In genomic region chr14:66662374-66662773, GRCh38 we compare ENCODE assay signal across 9 cellular contexts.
DNase-seq lines count a peak whose midpoint lies in the region; ATAC-seq and TF ChIP-seq lines count a peak whose summit lies in the region.
"Had no signal": no experiment of that assay in that cellular context is flagged by ENCODE, and none has a peak within 500 bp of the region (broad histone marks: within the 10 kb centered on the region; RNA-seq: fewer than 3 reads in every experiment).

No MANE protein-coding gene starts in this region.

- H3K36me3 Mint-ChIP-seq in neural progenitor cell = peaks cover 6% of the 10 kb centered on the region
- H3K36me3 Mint-ChIP-seq in activated T-helper 1 cell treated with anti-CD3 and anti-CD28 coated beads, Interleukin-12 subunit alpha, Interleukin-12 subunit beta, Interleukin-2, Interleukin-4 antibody, amounts not matched to agents 30 ng/mL and 10 ng/mL and 1 ng/mL, durations not matched to agents 14 hours and 24 hours and 36 hours (ENCODE audit: low read depth) = no peaks in the 10 kb centered on the region

- no peak overlapping the region for H2AFZ ChIP-seq in neural progenitor cell (replicated peaks)
- H2AFZ ChIP-seq: parathyroid adenoma had no signal

- no peak overlapping the region for H3K9ac ChIP-seq in neural progenitor cell
- H3K9ac ChIP-seq: parathyroid adenoma had no signal

- no peak overlapping the region for H3K27ac ChIP-seq in neural progenitor cell
- H3K27ac ChIP-seq: parathyroid adenoma had no signal

- no peaks in the 10 kb centered on the region for H3F3A ChIP-seq in neural progenitor cell (ENCODE audit: low read depth)

- peaks cover 39% of the 10 kb centered on the region for H3K9me3 Mint-ChIP-seq in neural progenitor cell
- H3K9me3 Mint-ChIP-seq in activated T-helper 1 cell treated with anti-CD3 and anti-CD28 coated beads, Interleukin-12 subunit alpha, Interleukin-12 subunit beta, Interleukin-2, Interleukin-4 antibody, amounts not matched to agents 30 ng/mL and 10 ng/mL and 1 ng/mL, durations not matched to agents 14 hours and 24 hours and 36 hours = peaks cover 36% of the 10 kb centered on the region

- intact Hi-C loops in activated T-helper 1 cell treated with anti-CD3 and anti-CD28 coated beads, Interleukin-12 subunit alpha, Interleukin-12 subunit beta, Interleukin-2, Interleukin-4 antibody, amounts not matched to agents 30 ng/mL and 10 ng/mL and 1 ng/mL, durations not matched to agents 14 hours and 24 hours and 36 hours (cut with micrococcal nuclease) = loop anchor here (5.0 kb wide), 1 partner anchor 165 kb away; no protein-coding TSS in a partner anchor

- no peaks in the 10 kb centered on the region for H3K4me1 ChIP-seq in neural progenitor cell
- H3K4me1 ChIP-seq: parathyroid adenoma had no signal

- H3K4me1 Mint-ChIP-seq in neural progenitor cell = no peaks in the 10 kb centered on the region
- no peaks in the 10 kb centered on the region for H3K4me1 Mint-ChIP-seq in activated T-helper 1 cell treated with anti-CD3 and anti-CD28 coated beads, Interleukin-12 subunit alpha, Interleukin-12 subunit beta, Interleukin-2, Interleukin-4 antibody, amounts not matched to agents 30 ng/mL and 10 ng/mL and 1 ng/mL, durations not matched to agents 14 hours and 24 hours and 36 hours (ENCODE audit: low read depth)

- peaks cover 5% of the 10 kb centered on the region for H3K9me3 ChIP-seq in neural progenitor cell (ENCODE audit: low read depth)

- no peak overlapping the region for H3K4me3 Mint-ChIP-seq in neural progenitor cell
- no peak overlapping the region for H3K4me3 Mint-ChIP-seq in activated T-helper 1 cell treated with anti-CD3 and anti-CD28 coated beads, Interleukin-12 subunit alpha, Interleukin-12 subunit beta, Interleukin-2, Interleukin-4 antibody, amounts not matched to agents 30 ng/mL and 10 ng/mL and 1 ng/mL, durations not matched to agents 14 hours and 24 hours and 36 hours

- H3K4me3 ChIP-seq in epithelial cell of esophagus (ENCODE audit: low read length) (no peak overlapping the region), neural progenitor cell (no peak overlapping the region)

- TF ChIP-seq CTCF in GM12874 (IDR thresholded peaks at IDR 0.05; ENCODE audit: insufficient read depth, low read depth, low read length) (peak; percentile 28; the same call in 1 of the 2 replicates), epithelial cell of esophagus (IDR thresholded peaks at IDR 0.05; ENCODE audit: insufficient read depth, low read depth, low read length, missing control alignments) (peak; percentile 44), neural progenitor cell (IDR thresholded peaks at IDR 0.05) (peak; percentile 61)

- no peaks in the 10 kb centered on the region for H3K27me3 Mint-ChIP-seq in neural progenitor cell (ENCODE audit: insufficient read depth, low read depth)
- H3K27me3 Mint-ChIP-seq in activated T-helper 1 cell treated with anti-CD3 and anti-CD28 coated beads, Interleukin-12 subunit alpha, Interleukin-12 subunit beta, Interleukin-2, Interleukin-4 antibody, amounts not matched to agents 30 ng/mL and 10 ng/mL and 1 ng/mL, durations not matched to agents 14 hours and 24 hours and 36 hours (ENCODE audit: insufficient read depth) = no peaks in the 10 kb centered on the region

- no peak overlapping the region for H3K4me2 ChIP-seq in neural progenitor cell

- ATAC-seq in GM18498 (IDR thresholded peaks at IDR 0.05; ENCODE audit: unreplicated experiment) (no peak), GM21447 (IDR thresholded peaks at IDR 0.05; ENCODE audit: unreplicated experiment) (no peak)

- H3K36me3 ChIP-seq in neural progenitor cell = no peaks in the 10 kb centered on the region

- peaks cover 6% of the 10 kb centered on the region for H3K79me2 ChIP-seq in neural progenitor cell (ENCODE audit: low read depth)

- DNase-seq in NCI-H69 (lab: John Stamatoyannopoulos, UW) (peak; percentile 13), epithelial cell of esophagus (ENCODE audit: low read depth) (peak; percentile 28), neural progenitor cell (ENCODE audit: low spot score) (peak; percentile 38)
- DNase-seq in activated T-helper 1 cell treated with anti-CD3 and anti-CD28 coated beads, Interleukin-12 subunit alpha, Interleukin-12 subunit beta, Interleukin-2, Interleukin-4 antibody, amounts not matched to agents 30 ng/mL and 10 ng/mL and 1 ng/mL, durations not matched to agents 14 hours and 24 hours and 36 hours (ENCODE audit: low spot score) = no peak
- DNase-seq: hypothalamus had no signal

- no peaks in the 10 kb centered on the region for H4K20me1 ChIP-seq in neural progenitor cell (ENCODE audit: low read depth)

- H3K27me3 ChIP-seq in neural progenitor cell = no peaks in the 10 kb centered on the region

- H3K27ac Mint-ChIP-seq in neural progenitor cell = no peak overlapping the region
- no peak overlapping the region for H3K27ac Mint-ChIP-seq in activated T-helper 1 cell treated with anti-CD3 and anti-CD28 coated beads, Interleukin-12 subunit alpha, Interleukin-12 subunit beta, Interleukin-2, Interleukin-4 antibody, amounts not matched to agents 30 ng/mL and 10 ng/mL and 1 ng/mL, durations not matched to agents 14 hours and 24 hours and 36 hours
